ENCODE assay signal across 13 cellular contexts in genomic region chr17:35314415-35315216, GRCh38. TPM values are rescaled to one million over a fixed set of nuclear protein-coding genes. Genes with fewer than 3 reads are reported as not detected.
DNase-seq lines count a peak whose midpoint lies in the region; ATAC-seq and TF ChIP-seq lines count a peak whose summit lies in the region.
"Had no signal": no experiment of that assay in that cellular context is flagged by ENCODE, and none has a peak within 500 bp of the region (broad histone marks: within the 10 kb centered on the region; RNA-seq: fewer than 3 reads in every experiment).

No MANE protein-coding gene starts in this region.

- H2AK5ac ChIP-seq in IMR-90 (ENCODE audit: low read depth, low read length) = no peak overlapping the region

- TF ChIP-seq POLR2A in IMR-90 (IDR thresholded peaks at IDR 0.05; ENCODE audit: low read depth, low read length) = no peak

- no peaks in the 10 kb centered on the region for H3K9me3 ChIP-seq in CD8-positive, alpha-beta T cell (ENCODE audit: low read length)
- H3K9me3 ChIP-seq in IMR-90 (ENCODE audit: control insufficient read depth, insufficient read depth, low read length) = no peaks in the 10 kb centered on the region
- no peaks in the 10 kb centered on the region for H3K9me3 ChIP-seq in parathyroid adenoma (ENCODE audit: control insufficient read depth, low read length)
- H3K9me3 ChIP-seq in WERI-Rb-1 (ENCODE audit: severe bottlenecking) = peaks cover 3% of the 10 kb centered on the region

- no peak overlapping the region for H2BK15ac ChIP-seq in IMR-90 (ENCODE audit: low read depth, low read length)

- no peak overlapping the region for H4K91ac ChIP-seq in IMR-90 (ENCODE audit: insufficient read depth, low read depth, low read length)

- no peak overlapping the region; a peak in 1 of 4 replicates for H4K8ac ChIP-seq in IMR-90 (ENCODE audit: low read depth in 2 of 2, low read length in 2 of 2)

- no peaks in the 10 kb centered on the region for H3K36me3 ChIP-seq in CD8-positive, alpha-beta T cell (ENCODE audit: insufficient read depth, low read length)
- H3K36me3 ChIP-seq in IMR-90 (ENCODE audit: control insufficient read depth, insufficient read depth, low read length) (no peaks in the 10 kb centered on the region), parathyroid adenoma (ENCODE audit: control insufficient read depth, insufficient read depth, low read length) (no peaks in the 10 kb centered on the region), WERI-Rb-1 (no peaks in the 10 kb centered on the region)

- no peak for TF ChIP-seq CTCF in CD8-positive, alpha-beta T cell (IDR thresholded peaks at IDR 0.05)
- TF ChIP-seq CTCF in IMR-90 (conservative IDR thresholded peaks at IDR 0.05; ENCODE audit: low read depth, low read length) (no peak), parathyroid adenoma (IDR thresholded peaks at IDR 0.05) (no peak), WERI-Rb-1 (IDR thresholded peaks at IDR 0.05; ENCODE audit: low read depth, low read length) (no peak)

- no peak for ATAC-seq in CD8-positive, alpha-beta T cell
- peak; percentile 32 for ATAC-seq in IMR-90 (ENCODE audit: low read depth)
- ATAC-seq in HG02610 (IDR thresholded peaks at IDR 0.05; ENCODE audit: unreplicated experiment) = no peak

- H3K27me3 Mint-ChIP-seq in CD8-positive, alpha-beta T cell (ENCODE audit: low read depth) = no peaks in the 10 kb centered on the region

- CTCF ChIA-PET in CD8-positive, alpha-beta T cell (lab: Charles Lee) = interaction anchor here (1.1 to 6.1 kb wide), 5 partner anchors 54 to 222 kb away, joined by 3 to 184 read pairs (median 6); partner anchors contain the start of gene SLFN12L
- CTCF ChIA-PET in IMR-90 (lab: Yijun Ruan, JAX) = interaction anchor here (1.8 to 3.2 kb wide), 3 partner anchors 219 to 224 kb away, joined by 5 to 18 read pairs (median 14); partner anchors contain the start of gene SLFN12L

- no peak overlapping the region for H4K5ac ChIP-seq in IMR-90 (ENCODE audit: low read depth, low read length)

- H3K23ac ChIP-seq in IMR-90 (ENCODE audit: low read depth, low read length) = no peak overlapping the region

- H3K4me2 ChIP-seq in IMR-90 (ENCODE audit: low read depth, low read length) (no peak overlapping the region), parathyroid adenoma (ENCODE audit: low read length) (no peak overlapping the region)

- no peaks in the 10 kb centered on the region for H4K20me1 ChIP-seq in IMR-90 (ENCODE audit: insufficient read depth, low read length)

- H2AFZ ChIP-seq in IMR-90 (replicated peaks; ENCODE audit: low read length, poor library complexity) (peak overlapping the region; percentile 0), parathyroid adenoma (no peak overlapping the region)

- peak overlapping the region; percentile 73 for H3K4me3 ChIP-seq in CD8-positive, alpha-beta T cell (ENCODE audit: low read depth, low read length)
- H3K4me3 ChIP-seq in IMR-90 (ENCODE audit: insufficient read depth, low read depth, low read length) (no peak overlapping the region), parathyroid adenoma (ENCODE audit: low read depth, low read length) (no peak overlapping the region), WERI-Rb-1 (ENCODE audit: low read depth, low read length) (no peak overlapping the region)

- POLR2A ChIA-PET in CD8-positive, alpha-beta T cell (lab: Charles Lee) = interaction anchor here (1.6 to 5.9 kb wide), 6 partner anchors 21 to 222 kb away, joined by 3 to 122 read pairs (median 17); partner anchors contain the start of genes SLFN12, SLFN12L and SLFN5
- POLR2A ChIA-PET in IMR-90 (lab: Charles Lee; ENCODE audit: unreplicated experiment) = no interaction called here

- no peaks in the 10 kb centered on the region for H3K9me1 ChIP-seq in IMR-90 (ENCODE audit: insufficient read depth, low read length)

- no peak overlapping the region for H3K27ac ChIP-seq in CD8-positive, alpha-beta T cell (ENCODE audit: low read depth, low read length)
- no peak overlapping the region for H3K27ac ChIP-seq in IMR-90 (ENCODE audit: insufficient read depth, low read length)
- H3K27ac ChIP-seq in epithelial cell of prostate = peak overlapping the region; percentile 67
- H3K27ac ChIP-seq in parathyroid adenoma = peak overlapping the region; percentile 20
- H3K27ac ChIP-seq in WERI-Rb-1 = no peak overlapping the region

- H3K18ac ChIP-seq in IMR-90 (ENCODE audit: low read depth, low read length) = no peak overlapping the region

- H2BK120ac ChIP-seq in IMR-90 (ENCODE audit: low read depth, low read length) = no peak overlapping the region

- BruUV-seq in IMR-90 (replicated peaks; lab: Mats Ljungman, UMichigan) = no TSS peak

- H3K4me1 Mint-ChIP-seq in CD8-positive, alpha-beta T cell (ENCODE audit: low read depth) = peaks cover 62% of the 10 kb centered on the region

- in situ Hi-C loops in IMR-90 (cut with MboI; ENCODE audit: low sequenced_read_pairs) = loop anchor here (5.0 kb wide), 1 partner anchor 223 kb away; the partner anchor contains the start of gene SLFN12L

- H3K27ac Mint-ChIP-seq in CD8-positive, alpha-beta T cell = peak overlapping the region; percentile 98

- peak in 2 of 7 experiments; percentile 3 to 22 for DNase-seq in CD8-positive, alpha-beta T cell
- DNase-seq in IMR-90 (no peak), epithelial cell of prostate (ENCODE audit: low read depth, low spot score) (peak; percentile 22), NCI-H1417 treated with DMSO at 0.1 percent for 48 hours (lab: John Stamatoyannopoulos, UW) (no peak), WERI-Rb-1 (no peak)
- DNase-seq in stimulated activated CD4-positive, alpha-beta T cell treated with anti-CD3 and anti-CD28 coated beads, Interleukin-2, amount 100 ng/mL, for 24 hours = no peak
- DNase-seq: activated gamma-delta T cell, NCI-H187, SIG-M5 had no signal

- H3K27me3 ChIP-seq in CD8-positive, alpha-beta T cell (ENCODE audit: insufficient read depth, low read length) = no peaks in the 10 kb centered on the region
- peaks cover 2% of the 10 kb centered on the region; the same call in 1 of the 2 replicates for H3K27me3 ChIP-seq in IMR-90 (ENCODE audit: control insufficient read depth, insufficient read depth, low read length)
- H3K27me3 ChIP-seq in parathyroid adenoma (ENCODE audit: control insufficient read depth, insufficient read depth, low read length) = no peaks in the 10 kb centered on the region
- H3K27me3 ChIP-seq in WERI-Rb-1 (ENCODE audit: insufficient read depth, low read depth, severe bottlenecking) = peaks cover 37% of the 10 kb centered on the region

- TF ChIP-seq RAD21 in IMR-90 (IDR thresholded peaks at IDR 0.05; ENCODE audit: low read length) = no peak

- H3K9me3 Mint-ChIP-seq in CD8-positive, alpha-beta T cell = no peaks in the 10 kb centered on the region

- intact Hi-C loops in CD8-positive, alpha-beta T cell (cut with DNase I, micrococcal nuclease) = loop anchor here in 1 of 2 experiments (2.0 to 5.0 kb wide), 3 partner anchors 30 to 173 kb away; partner anchors contain the start of gene SLFN13
- intact Hi-C loops in IMR-90 (cut with micrococcal nuclease) = loop anchor here (1.0 to 10.0 kb wide), 3 partner anchors 30 to 880 kb away; partner anchors contain the start of gene SLFN12

- no peak overlapping the region for H2BK20ac ChIP-seq in IMR-90 (ENCODE audit: low read depth, low read length)

- H3K9ac ChIP-seq in IMR-90 (ENCODE audit: low read depth, low read length) (no peak overlapping the region), parathyroid adenoma (no peak overlapping the region)

- H3K36me3 Mint-ChIP-seq in CD8-positive, alpha-beta T cell = peaks cover 15% of the 10 kb centered on the region

- peaks cover 26% of the 10 kb centered on the region for H3K4me1 ChIP-seq in CD8-positive, alpha-beta T cell (ENCODE audit: insufficient read depth, low read length)
- H3K4me1 ChIP-seq in IMR-90 (ENCODE audit: control insufficient read depth, insufficient read depth, low read length) (peaks cover 3% of the 10 kb centered on the region; the same call in 1 of the 2 replicates), parathyroid adenoma (peaks cover 4% of the 10 kb centered on the region)

- no peak overlapping the region for H3K56ac ChIP-seq in IMR-90 (ENCODE audit: extremely low read depth, insufficient read depth, low read length)

- no peak overlapping the region for H3K4ac ChIP-seq in IMR-90 (ENCODE audit: low read depth, low read length)

- H2AK9ac ChIP-seq in IMR-90 (replicated peaks; ENCODE audit: low read depth, low read length, poor library complexity) = peak overlapping the region; percentile 40

- peak overlapping the region; percentile 97 for H3K4me3 Mint-ChIP-seq in CD8-positive, alpha-beta T cell

- 80% methylated on average over 3 of the region's 9 CpGs; no CpG with 5 or more reads in 1 of the 2 experiments for WGBS in IMR-90 (ENCODE audit: extremely low coverage in 2 of 2, insufficient read length in 1 of 2), 2 experiments

- dilution Hi-C loops in IMR-90 (cut with HindIII; ENCODE audit: low sequenced_read_pairs, unreplicated experiment) = loop anchor here (25.0 kb wide), 1 partner anchor 223 kb away; the partner anchor contains the start of gene SLFN12L

- no peak overlapping the region for H3K14ac ChIP-seq in IMR-90 (replicated peaks; ENCODE audit: low read depth, low read length)

- no peaks in the 10 kb centered on the region for H3K79me2 ChIP-seq in parathyroid adenoma

- H2BK5ac ChIP-seq in IMR-90 (ENCODE audit: low read depth, low read length, poor library complexity, severe bottlenecking) = no peak overlapping the region

- H3K79me1 ChIP-seq in IMR-90 (ENCODE audit: low read depth in 1 of 2, low read length in 2 of 2) = no peaks in the 10 kb centered on the region

TF ChIP-seq in IMR-90, 13 proteins besides CTCF, POLR2A, EP300 and RAD21 (continues in another document):
- no peak for TF ChIP-seq FOS (IDR thresholded peaks at IDR 0.05; ENCODE audit: low read depth, low read length)
- TF ChIP-seq CHD1 (IDR thresholded peaks at IDR 0.05; ENCODE audit: low read depth, low read length) = no peak
- TF ChIP-seq MAFK (IDR thresholded peaks at IDR 0.05; ENCODE audit: low read depth, low read length) = no peak
- TF ChIP-seq ELK1 (IDR thresholded peaks at IDR 0.05; ENCODE audit: borderline replicate concordance, low read depth, low read length) = no peak
- TF ChIP-seq MXI1 (IDR thresholded peaks at IDR 0.05; ENCODE audit: borderline replicate concordance, low read depth, low read length) = no peak
- no peak for TF ChIP-seq NFE2L2 (IDR thresholded peaks at IDR 0.05; ENCODE audit: low read depth, low read length)

RNA-seq across cellular contexts. Expression of gene SLFN11, which starts 58.8 kb away (rescaled TPM):
- total RNA-seq in CD8-positive, alpha-beta T cell = 10 to 100 TPM; 25.6 to 27.2 TPM
- 114 and 144 TPM in 2 replicates for total RNA-seq in IMR-90 (2012; rRNA removed)
- 25.4 and 29.9 TPM in 2 replicates for polyA plus RNA-seq in IMR-90 (2012; rRNA removed)
- polyA plus RNA-seq in IMR-90 (2012; cell fraction: cytosol; rRNA removed) = 11.7 and 13.1 TPM in 2 replicates
- polyA plus RNA-seq in IMR-90 (2012; cell fraction: nucleus; rRNA removed; ENCODE audit: low replicate concordance) = 11.9 and 55.3 TPM in 2 replicates
- total RNA-seq: G401 had no signal
- polyA plus RNA-seq: neural cell had no signal

Comparison
In these comparisons a context has a peak if more than half of its experiments do, and no peak if none do; other contexts are left out.
1. H3K27ac ChIP-seq: peak in epithelial cell of prostate (single experiment) and parathyroid adenoma (single experiment); none in CD8-positive, alpha-beta T cell (single experiment), IMR-90 (single experiment) and WERI-Rb-1 (single experiment).